24 cellular contexts compared by ENCODE assay signal in the genomic region with DNA sequence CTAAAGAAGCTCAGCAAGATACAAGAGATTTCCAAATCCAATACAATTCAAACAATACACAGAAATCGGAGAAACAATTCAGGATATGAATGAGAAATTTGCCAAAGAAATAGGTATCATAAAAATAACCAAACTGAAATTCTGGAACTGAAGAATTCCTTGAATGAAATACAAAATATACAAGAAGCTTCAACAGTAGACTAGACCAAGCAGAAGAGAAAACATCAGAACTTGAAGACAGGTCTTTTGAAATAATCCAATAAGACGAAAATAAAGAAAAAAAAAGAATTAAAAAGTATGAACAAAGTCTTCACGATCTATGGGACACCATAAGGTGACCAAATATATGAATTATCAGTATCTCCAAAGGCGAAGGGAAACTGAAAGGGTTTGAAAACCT. TPM values are rescaled to one million over a fixed set of nuclear protein-coding genes. Genes with fewer than 3 reads are reported as not detected.
"Had no signal": no experiment of that assay in that cellular context is flagged by ENCODE, and none has a peak within 500 bp of the region (broad histone marks: within the 10 kb centered on the region; RNA-seq: fewer than 3 reads in every experiment).

No MANE protein-coding gene starts in this region.

- ATAC-seq: natural killer cell treated with Interleukin-12 subunit alpha and Interleukin-12 subunit beta and Interleukin-15 and Interleukin-18, amount 100 ng/mL, for 72 hours; sciatic nerve; stimulated activated naive B cell treated with anti-CD40 and anti-IgM and Interleukin-4, amounts not matched to agents 10 μg/mL and 1 μg/mL and 100 μg/mL, for 72 hours; stimulated activated naive CD8-positive, alpha-beta T cell treated with anti-CD3 and anti-CD28 coated beads, Interleukin-15, Interleukin-2, amounts not matched to agents 100 U/mL and 50 U/mL, for 24 hours had no signal

- H3K27ac ChIP-seq: left ventricle myocardium inferior, ovary, right atrium auricular region, skin epidermis, stomach, suprapubic skin, thoracic aorta, uterus had no signal

- H3K9me3 ChIP-seq: ovary, right atrium auricular region, stomach, suprapubic skin, thoracic aorta, tibial artery, uterus had no signal

- H3K36me3 Mint-ChIP-seq: naive B cell; natural killer cell treated with Interleukin-12 subunit alpha and Interleukin-12 subunit beta and Interleukin-15 and Interleukin-18, amount 100 ng/mL, for 72 hours; stimulated activated naive B cell treated with anti-CD40 and anti-IgM and Interleukin-4, amounts not matched to agents 10 μg/mL and 1 μg/mL and 100 μg/mL, for 72 hours had no signal

- H3K27me3 Mint-ChIP-seq: naive B cell; stimulated activated naive B cell treated with anti-CD40 and anti-IgM and Interleukin-4, amounts not matched to agents 10 μg/mL and 1 μg/mL and 100 μg/mL, for 72 hours; type B pancreatic cell had no signal

- H3K27me3 ChIP-seq: ovary, right atrium auricular region, stomach, suprapubic skin, tibial artery, uterus had no signal

- H3K9me3 Mint-ChIP-seq: natural killer cell treated with Interleukin-12 subunit alpha and Interleukin-12 subunit beta and Interleukin-15 and Interleukin-18, amount 100 ng/mL, for 72 hours had no signal

- H3K4me3 Mint-ChIP-seq: mesothelial cell of epicardium; natural killer cell treated with Interleukin-12 subunit alpha and Interleukin-12 subunit beta and Interleukin-15 and Interleukin-18, amount 100 ng/mL, for 72 hours; stimulated activated naive B cell treated with anti-CD40 and anti-IgM and Interleukin-4, amounts not matched to agents 10 μg/mL and 1 μg/mL and 100 μg/mL, for 72 hours; type B pancreatic cell had no signal

- DNase-seq: hypothalamus; islet precursor cell; left ventricle myocardium inferior; mesendoderm; naive B cell; ovary; stimulated activated CD4-positive, alpha-beta T cell treated with anti-CD3 and anti-CD28 coated beads, Interleukin-12 subunit alpha, Interleukin-12 subunit beta, amount 100 ng/mL, for 4 hours; stimulated activated CD4-positive, alpha-beta T cell treated with anti-CD3 and anti-CD28 coated beads, Interleukin-15, amount 100 ng/mL, for 24 hours; stimulated activated CD4-positive, alpha-beta T cell treated with anti-CD3 and anti-CD28 coated beads, Interleukin-2, amount 100 ng/mL, for 24 hours; stimulated activated CD4-positive, alpha-beta T cell treated with anti-CD3 and anti-CD28 coated beads, Interleukin-4, amount 100 ng/mL, for 1 hour; stimulated activated naive B cell treated with anti-CD40 and anti-IgM and Interleukin-4, amounts not matched to agents 10 μg/mL and 1 μg/mL and 100 μg/mL, for 72 hours; stimulated activated naive CD8-positive, alpha-beta T cell treated with anti-CD3 and anti-CD28 coated beads, Interleukin-15, Interleukin-2, amounts not matched to agents 100 U/mL and 50 U/mL, for 24 hours; stomach; tibial artery; uterus had no signal

- H3K27ac Mint-ChIP-seq: mesothelial cell of epicardium; natural killer cell treated with Interleukin-12 subunit alpha and Interleukin-12 subunit beta and Interleukin-15 and Interleukin-18, amount 100 ng/mL, for 72 hours; progenitor cell of endocrine pancreas; stimulated activated naive B cell treated with anti-CD40 and anti-IgM and Interleukin-4, amounts not matched to agents 10 μg/mL and 1 μg/mL and 100 μg/mL, for 72 hours; type B pancreatic cell had no signal

RNA-seq across cellular contexts. Expression of a gene that starts 2.8 kb away (rescaled TPM):
- total RNA-seq: progenitor cell of endocrine pancreas had no signal

RNA-seq across cellular contexts. Expression of a gene that starts 28.8 kb away (rescaled TPM):
- total RNA-seq: progenitor cell of endocrine pancreas had no signal
